Comparison of ENCODE assay signal across 17 cellular contexts in the genomic region with DNA sequence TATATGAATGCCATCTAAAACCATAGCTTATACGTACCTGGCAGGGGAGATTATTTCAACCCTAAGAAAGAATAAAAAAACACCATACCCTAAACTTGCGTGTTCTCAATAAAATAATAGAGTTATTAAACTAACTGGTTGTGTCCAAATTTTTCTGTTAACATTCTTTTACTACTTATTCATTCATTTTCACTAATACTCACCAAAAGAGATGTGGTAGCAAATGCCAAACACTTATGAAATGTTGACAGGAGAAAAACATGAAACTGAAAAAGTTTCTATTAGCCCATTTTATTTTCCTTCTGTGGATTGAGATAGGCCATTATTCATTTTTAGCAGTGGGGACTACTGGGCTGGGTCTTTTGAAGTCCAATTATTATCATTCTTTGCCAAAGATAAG.
DNase-seq lines count a peak whose midpoint lies in the region; ATAC-seq and TF ChIP-seq lines count a peak whose summit lies in the region.
"Had no signal": no experiment of that assay in that cellular context is flagged by ENCODE, and none has a peak within 500 bp of the region (broad histone marks: within the 10 kb centered on the region; RNA-seq: fewer than 3 reads in every experiment).

No MANE protein-coding gene starts in this region.

- TF ChIP-seq CTCF in SK-N-SH (IDR thresholded peaks at IDR 0.05): no peak

- peak overlapping the region; percentile 38; the same call in 1 of the 2 replicates for H3K4me2 ChIP-seq in SK-N-SH

- TF ChIP-seq EP300 in SK-N-SH (IDR thresholded peaks at IDR 0.05; ENCODE audit: borderline replicate concordance in 1 of 2, low read depth in 1 of 2, low read length in 1 of 2): no peak

- CTCF ChIA-PET in SK-N-SH (lab: Yijun Ruan, JAX): no interaction called here

- ATAC-seq in SK-N-SH treated with all-trans-retinoic acid at 6 μM for 48 hours: no peak
- no peak for ATAC-seq in GM18907 (IDR thresholded peaks at IDR 0.05; ENCODE audit: unreplicated experiment)

- 94% methylated on average over 2 of the region's 2 CpGs for WGBS in SK-N-SH (ENCODE audit: low lambda C conversion rate)

- no peak overlapping the region for H2AFZ ChIP-seq in SK-N-SH (ENCODE audit: low read depth)

- H3K27me3 ChIP-seq in SK-N-SH (ENCODE audit: insufficient read depth): no peaks in the 10 kb centered on the region
- H3K27me3 ChIP-seq: SJSA1 had no signal

- no peaks in the 10 kb centered on the region for H3K9me2 ChIP-seq in SK-N-SH

- peak overlapping the region in 1 of 2 experiments; percentile 33; a peak in 1 of 4 replicates for H3K27ac ChIP-seq in SK-N-SH (ENCODE audit: low read depth in 2 of 2, low read length in 1 of 2)
- H3K27ac ChIP-seq in SK-N-MC: peak overlapping the region; percentile 74; the same call in 1 of the 2 replicates
- H3K27ac ChIP-seq in temporal lobe (ENCODE audit: low read depth, low read length): peak overlapping the region; percentile 19
- H3K27ac ChIP-seq: 22Rv1, C4-2B had no signal

- H3K9me3 ChIP-seq in SK-N-SH (no peaks in the 10 kb centered on the region), SK-N-MC (ENCODE audit: low read depth, low read length) (no peaks in the 10 kb centered on the region)
- H3K9me3 ChIP-seq: HAP-1, SJSA1 had no signal

- no peaks in the 10 kb centered on the region for H4K20me1 ChIP-seq in SK-N-SH (ENCODE audit: insufficient read depth)

- TF ChIP-seq RAD21 in SK-N-SH (IDR thresholded peaks at IDR 0.05; ENCODE audit: low read length): no peak

- H3K36me3 ChIP-seq in SK-N-SH (replicated peaks in 1 of 2; ENCODE audit: control insufficient read depth in 1 of 2, insufficient read depth in 2 of 2, low read length in 1 of 2) (peaks cover 0 to 12% of the 10 kb centered on the region in 2 experiments), SK-N-MC (ENCODE audit: insufficient read depth, low read length) (no peaks in the 10 kb centered on the region)
- H3K36me3 ChIP-seq: HAP-1, SJSA1 had no signal

- peaks cover 9% of the 10 kb centered on the region for H3F3A ChIP-seq in SK-N-SH (replicated peaks; ENCODE audit: insufficient read depth)

- H3K79me2 ChIP-seq in SK-N-SH (ENCODE audit: insufficient read depth): peaks cover 94% of the 10 kb centered on the region

- H3K4me1 ChIP-seq in SK-N-SH (ENCODE audit: control insufficient read depth in 1 of 2, insufficient read depth in 2 of 2, low read depth in 1 of 2, low read length in 1 of 2): peaks cover 0 to 46% of the 10 kb centered on the region in 2 experiments; a peak in 3 of 4 replicates

- POLR2A ChIA-PET in SK-N-SH (lab: Yijun Ruan, JAX): no interaction called here

- no peak overlapping the region for H3K4me3 ChIP-seq in SK-N-SH (ENCODE audit: low read depth in 2 of 2, low read length in 1 of 2)
- no peak overlapping the region for H3K4me3 ChIP-seq in SK-N-MC
- H3K4me3 ChIP-seq: HAP-1, SJSA1 had no signal

- DNase-seq in SK-N-SH (no peak), SK-N-MC (ENCODE audit: low read depth, low spot score) (no peak), iris pigment epithelial cell (ENCODE audit: low read depth) (peak; percentile 33), OCI-M1 (lab: John Stamatoyannopoulos, UW) (no peak)
- DNase-seq in activated effector memory CD4-positive, alpha-beta T cell treated with Interleukin-2 at 50 U/mL for 16 hours: no peak
- DNase-seq: DMS153, EL, NCI-H1417 treated with DMSO at 0.1 percent for 48 hours, NCI-H2029 treated with DMSO at 0.1 percent for 48 hours, NCI-H748 treated with DMSO at 0.1 percent for 48 hours had no signal

- no peak overlapping the region for H3K9ac ChIP-seq in SK-N-SH
- no peak overlapping the region for H3K9ac ChIP-seq in SK-N-MC (ENCODE audit: insufficient read length)

TF ChIP-seq in SK-N-SH, 30 proteins besides CTCF, POLR2A, EP300 and RAD21 (continues in another document):
- TF ChIP-seq JUND (IDR thresholded peaks at IDR 0.05) (no peak), RXRA (IDR thresholded peaks at IDR 0.05; ENCODE audit: borderline replicate concordance, low read depth) (no peak), NRF1 (IDR thresholded peaks at IDR 0.05; ENCODE audit: low read depth, low read length) (no peak), TCF12 (IDR thresholded peaks at IDR 0.05) (no peak)
- TF ChIP-seq, protein P1, sequence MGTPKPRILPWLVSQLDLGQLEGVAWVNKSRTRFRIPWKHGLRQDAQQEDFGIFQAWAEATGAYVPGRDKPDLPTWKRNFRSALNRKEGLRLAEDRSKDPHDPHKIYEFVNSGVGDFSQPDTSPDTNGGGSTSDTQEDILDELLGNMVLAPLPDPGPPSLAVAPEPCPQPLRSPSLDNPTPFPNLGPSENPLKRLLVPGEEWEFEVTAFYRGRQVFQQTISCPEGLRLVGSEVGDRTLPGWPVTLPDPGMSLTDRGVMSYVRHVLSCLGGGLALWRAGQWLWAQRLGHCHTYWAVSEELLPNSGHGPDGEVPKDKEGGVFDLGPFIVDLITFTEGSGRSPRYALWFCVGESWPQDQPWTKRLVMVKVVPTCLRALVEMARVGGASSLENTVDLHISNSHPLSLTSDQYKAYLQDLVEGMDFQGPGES (IDR thresholded peaks at IDR 0.05; ENCODE audit: low read depth, low read length): no peak
- TF ChIP-seq, protein P2, sequence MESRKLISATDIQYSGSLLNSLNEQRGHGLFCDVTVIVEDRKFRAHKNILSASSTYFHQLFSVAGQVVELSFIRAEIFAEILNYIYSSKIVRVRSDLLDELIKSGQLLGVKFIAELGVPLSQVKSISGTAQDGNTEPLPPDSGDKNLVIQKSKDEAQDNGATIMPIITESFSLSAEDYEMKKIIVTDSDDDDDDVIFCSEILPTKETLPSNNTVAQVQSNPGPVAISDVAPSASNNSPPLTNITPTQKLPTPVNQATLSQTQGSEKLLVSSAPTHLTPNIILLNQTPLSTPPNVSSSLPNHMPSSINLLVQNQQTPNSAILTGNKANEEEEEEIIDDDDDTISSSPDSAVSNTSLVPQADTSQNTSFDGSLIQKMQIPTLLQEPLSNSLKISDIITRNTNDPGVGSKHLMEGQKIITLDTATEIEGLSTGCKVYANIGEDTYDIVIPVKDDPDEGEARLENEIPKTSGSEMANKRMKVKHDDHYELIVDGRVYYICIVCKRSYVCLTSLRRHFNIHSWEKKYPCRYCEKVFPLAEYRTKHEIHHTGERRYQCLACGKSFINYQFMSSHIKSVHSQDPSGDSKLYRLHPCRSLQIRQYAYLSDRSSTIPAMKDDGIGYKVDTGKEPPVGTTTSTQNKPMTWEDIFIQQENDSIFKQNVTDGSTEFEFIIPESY (IDR thresholded peaks at IDR 0.05; ENCODE audit: borderline replicate concordance, low read depth): no peak

TF ChIP-seq in SK-N-SH treated with all-trans-retinoic acid at 6 μM for 48 hours, 23 proteins besides CTCF, POLR2A, EP300 and RAD21:
- TF ChIP-seq ZC3H10 (CRISPR knock-in tag; IDR thresholded peaks at IDR 0.05) (no peak), RARB (CRISPR knock-in tag; IDR thresholded peaks at IDR 0.05) (no peak), ZNF565 (CRISPR knock-in tag; conservative IDR thresholded peaks at IDR 0.05; ENCODE audit: low read depth) (no peak), CSDC2 (CRISPR knock-in tag; IDR thresholded peaks at IDR 0.05) (no peak), SNAI2 (CRISPR knock-in tag; IDR thresholded peaks at IDR 0.05) (no peak), ZNF70 (CRISPR knock-in tag; IDR thresholded peaks at IDR 0.05) (no peak), TOX (CRISPR knock-in tag; IDR thresholded peaks at IDR 0.05; ENCODE audit: borderline replicate concordance) (no peak), GLIS3 (CRISPR knock-in tag; IDR thresholded peaks at IDR 0.05) (no peak), ISL1 (CRISPR knock-in tag; IDR thresholded peaks at IDR 0.05) (no peak)
- TF ChIP-seq, protein P3, sequence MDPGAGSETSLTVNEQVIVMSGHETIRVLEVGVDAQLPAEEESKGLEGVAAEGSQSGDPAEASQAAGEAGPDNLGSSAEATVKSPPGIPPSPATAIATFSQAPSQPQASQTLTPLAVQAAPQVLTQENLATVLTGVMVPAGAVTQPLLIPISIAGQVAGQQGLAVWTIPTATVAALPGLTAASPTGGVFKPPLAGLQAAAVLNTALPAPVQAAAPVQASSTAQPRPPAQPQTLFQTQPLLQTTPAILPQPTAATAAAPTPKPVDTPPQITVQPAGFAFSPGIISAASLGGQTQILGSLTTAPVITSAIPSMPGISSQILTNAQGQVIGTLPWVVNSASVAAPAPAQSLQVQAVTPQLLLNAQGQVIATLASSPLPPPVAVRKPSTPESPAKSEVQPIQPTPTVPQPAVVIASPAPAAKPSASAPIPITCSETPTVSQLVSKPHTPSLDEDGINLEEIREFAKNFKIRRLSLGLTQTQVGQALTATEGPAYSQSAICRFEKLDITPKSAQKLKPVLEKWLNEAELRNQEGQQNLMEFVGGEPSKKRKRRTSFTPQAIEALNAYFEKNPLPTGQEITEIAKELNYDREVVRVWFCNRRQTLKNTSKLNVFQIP (CRISPR knock-in tag; IDR thresholded peaks at IDR 0.05; ENCODE audit: borderline replicate concordance, low read depth): no peak
